In the genomic region with DNA sequence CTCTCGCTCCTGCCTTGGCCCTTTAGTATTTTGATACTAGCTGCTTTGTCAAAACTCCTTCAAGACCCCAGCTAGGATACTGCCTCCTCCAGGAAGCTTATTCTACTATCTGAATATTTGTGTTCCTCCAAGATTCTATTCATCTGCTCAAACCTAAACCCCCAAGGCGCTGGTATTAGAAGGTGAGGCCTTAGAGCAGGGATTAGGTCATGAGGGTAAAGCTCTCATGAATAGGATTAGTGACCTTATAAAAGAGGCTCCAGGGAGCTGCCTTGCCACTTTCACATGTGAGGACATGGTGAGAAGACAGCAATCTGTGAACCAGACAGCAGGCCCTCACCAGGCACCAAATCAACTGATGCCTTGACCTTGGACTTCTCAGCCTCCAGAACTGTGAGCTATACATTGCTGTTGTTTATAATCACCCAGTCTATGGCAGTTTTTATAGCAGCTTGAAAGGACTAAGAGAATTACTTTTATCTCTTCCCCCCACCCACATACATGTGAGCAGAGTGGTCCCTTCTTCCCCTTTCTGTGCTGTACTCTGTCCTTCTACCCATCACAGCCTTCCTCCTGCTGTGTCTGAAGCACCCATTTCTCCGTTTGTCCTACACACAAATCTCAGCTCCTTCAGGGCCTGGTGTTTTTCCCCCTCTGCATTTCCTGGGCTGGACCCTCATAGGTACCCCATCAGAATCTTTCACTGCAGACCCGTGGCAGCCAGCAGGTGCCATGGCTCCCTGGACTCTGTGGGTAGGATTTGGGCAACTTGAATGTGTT, we compare ENCODE assay signal across 8 cellular contexts. TPM values are rescaled to one million over a fixed set of nuclear protein-coding genes. Genes with fewer than 3 reads are reported as not detected.
DNase-seq lines count a peak whose midpoint lies in the region; ATAC-seq and TF ChIP-seq lines count a peak whose summit lies in the region.

No MANE protein-coding gene starts in this region.

- intact Hi-C loops in esophagus squamous epithelium (cut with DNase I): no loop called here

- no peak for TF ChIP-seq POLR2A in NB4 (IDR thresholded peaks at IDR 0.05; ENCODE audit: extremely low read depth, insufficient read length)
- TF ChIP-seq POLR2A in esophagus squamous epithelium (IDR thresholded peaks at IDR 0.05): no peak

- 78 to 80% methylated on average over 3 to 4 of the region's 4 CpGs for WGBS in esophagus squamous epithelium, 2 donors

- H3K9me3 ChIP-seq in esophagus squamous epithelium: no peaks in the 10 kb centered on the region

- H3K4me1 ChIP-seq in esophagus squamous epithelium: peaks cover 22 to 85% (median 51%) of the 10 kb centered on the region in 3 donors

- H3K4me3 Mint-ChIP-seq in stimulated activated effector memory CD8-positive, alpha-beta T cell treated with anti-CD3 and anti-CD28 coated beads, Interleukin-12 subunit alpha, Interleukin-12 subunit beta, amount 100 ng/mL, for 72 hours: peak overlapping the region; percentile 53

- no peak overlapping the region for H3K4me3 ChIP-seq in NB4 (ENCODE audit: low read depth, low read length)
- no peak overlapping the region for H3K4me3 ChIP-seq in esophagus squamous epithelium

- no peak for TF ChIP-seq CTCF in NB4 (IDR thresholded peaks at IDR 0.05; ENCODE audit: low read depth, low read length)
- no peak for TF ChIP-seq CTCF in esophagus squamous epithelium (IDR thresholded peaks at IDR 0.05)

- H3K36me3 Mint-ChIP-seq in stimulated activated effector memory CD8-positive, alpha-beta T cell treated with anti-CD3 and anti-CD28 coated beads, Interleukin-12 subunit alpha, Interleukin-12 subunit beta, amount 100 ng/mL, for 72 hours: peaks cover 5% of the 10 kb centered on the region

- no peaks in the 10 kb centered on the region for H3K9me3 Mint-ChIP-seq in stimulated activated effector memory CD8-positive, alpha-beta T cell treated with anti-CD3 and anti-CD28 coated beads, Interleukin-12 subunit alpha, Interleukin-12 subunit beta, amount 100 ng/mL, for 72 hours

- DNase-seq in NB4 (ENCODE audit: low read depth) (peak; percentile 35), esophagus squamous epithelium (lab: John Stamatoyannopoulos, UW) (no peak), NCI-H2107 (lab: John Stamatoyannopoulos, UW) (no peak), NCI-H2196 (lab: John Stamatoyannopoulos, UW; ENCODE audit: unreplicated experiment) (no peak), NCI-H128 (lab: John Stamatoyannopoulos, UW; ENCODE audit: unreplicated experiment) (no peak), DMS79 treated with DMSO at 0.1 percent for 48 hours (lab: John Stamatoyannopoulos, UW) (no peak)
- no peak for DNase-seq in stimulated activated effector memory CD8-positive, alpha-beta T cell treated with anti-CD3 and anti-CD28 coated beads, Interleukin-12 subunit alpha, Interleukin-12 subunit beta, amount 100 ng/mL, for 72 hours (ENCODE audit: low spot score in 2 of 2)

- peak; percentile 6 for ATAC-seq in GM21825 (IDR thresholded peaks at IDR 0.05; ENCODE audit: unreplicated experiment)
- ATAC-seq in stimulated activated effector memory CD8-positive, alpha-beta T cell treated with anti-CD3 and anti-CD28 coated beads, Interleukin-12 subunit alpha, Interleukin-12 subunit beta, amount 100 ng/mL, for 72 hours: peak; percentile 5

- peaks cover 25% of the 10 kb centered on the region for H3K4me1 Mint-ChIP-seq in stimulated activated effector memory CD8-positive, alpha-beta T cell treated with anti-CD3 and anti-CD28 coated beads, Interleukin-12 subunit alpha, Interleukin-12 subunit beta, amount 100 ng/mL, for 72 hours

- H3K27ac Mint-ChIP-seq in stimulated activated effector memory CD8-positive, alpha-beta T cell treated with anti-CD3 and anti-CD28 coated beads, Interleukin-12 subunit alpha, Interleukin-12 subunit beta, amount 100 ng/mL, for 72 hours: peak overlapping the region; percentile 94

- H3K27ac ChIP-seq in esophagus squamous epithelium: peak overlapping the region; percentile 24 to 85 (median 72)

- no peaks in the 10 kb centered on the region for H3K36me3 ChIP-seq in esophagus squamous epithelium

- no peaks in the 10 kb centered on the region for H3K27me3 ChIP-seq in esophagus squamous epithelium

RNA-seq across cellular contexts. Expression of a gene that starts 54.5 kb away (rescaled TPM):
- total RNA-seq in esophagus squamous epithelium: 10 to 100 TPM in 3 of 4 donors, 1 to 10 TPM in 1; 7.9 to 22.1 (median 16.9) TPM
